Comparison of ENCODE assay signal across 22 cellular contexts in the genomic region with DNA sequence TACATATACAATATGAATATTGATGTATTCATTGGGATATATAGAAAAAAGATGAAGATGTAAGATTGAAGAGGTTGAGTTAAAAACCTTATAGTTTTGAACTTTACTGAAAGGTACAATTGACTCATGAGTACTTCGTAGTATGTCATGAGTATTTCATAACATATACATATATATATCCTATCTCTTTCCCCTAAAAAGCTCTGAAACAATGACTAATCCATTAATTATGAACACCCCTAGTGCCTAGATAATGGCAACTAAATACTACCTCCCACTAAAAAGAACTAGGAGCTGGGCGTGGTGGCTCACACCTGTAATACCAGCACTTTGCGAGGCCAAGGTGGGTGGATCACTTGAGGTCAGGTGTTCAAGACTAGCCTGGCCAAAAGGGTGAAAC.
"Had no signal": no experiment of that assay in that cellular context is flagged by ENCODE, and none has a peak within 500 bp of the region (broad histone marks: within the 10 kb centered on the region; RNA-seq: fewer than 3 reads in every experiment).

No MANE protein-coding gene starts in this region.

- H3K4me3 Mint-ChIP-seq: activated CD8-positive, alpha-beta memory T cell treated with anti-CD3 and anti-CD28 coated beads, Interleukin-2, amount 10 ng/mL, durations not matched to agents 7 days and 5 days; activated CD8-positive, alpha-beta T cell treated with anti-CD3 and anti-CD28 coated beads, Interleukin-2, amount 10 ng/mL, durations not matched to agents 7 days and 5 days; nephron; stimulated activated effector memory CD8-positive, alpha-beta T cell treated with anti-CD3 and anti-CD28 coated beads, Interleukin-12 subunit alpha, Interleukin-12 subunit beta, amount 100 ng/mL, for 72 hours had no signal

- DNase-seq: activated CD4-positive, alpha-beta T cell treated with anti-CD3 and anti-CD28 coated beads, Interleukin-2, amount 50 U/mL, for 1 hour; activated CD8-positive, alpha-beta memory T cell treated with anti-CD3 and anti-CD28 coated beads, Interleukin-2, amount 10 ng/mL, durations not matched to agents 7 days and 5 days; activated CD8-positive, alpha-beta T cell treated with anti-CD3 and anti-CD28 coated beads, Interleukin-2, amount 10 ng/mL, durations not matched to agents 7 days and 5 days; activated naive CD4-positive, alpha-beta T cell; activated T-cell treated with anti-CD3 and anti-CD28 coated beads, Interleukin-2, amount 50 U/mL, for 48 hours; dermis blood vessel endothelial cell; effector CD4-positive, alpha-beta T cell; hippocampal formation; left cardiac atrium; left ventricle myocardium superior; ovary; right lobe of liver; stimulated activated CD4-positive, alpha-beta T cell treated with anti-CD3 and anti-CD28 coated beads, Interleukin-4, amount 100 ng/mL, for 24 hours; stomach; T-helper 2 cell; tibial artery; upper lobe of right lung had no signal

- H3K27me3 ChIP-seq: neutrophil, ovary, right lobe of liver, stomach, suprapubic skin, tibial artery, upper lobe of right lung had no signal

- H3K4me3 ChIP-seq: ovary, right lobe of liver, stomach, suprapubic skin, tibial artery, upper lobe of right lung had no signal

- H3K4me1 Mint-ChIP-seq: activated CD8-positive, alpha-beta memory T cell treated with anti-CD3 and anti-CD28 coated beads, Interleukin-2, amount 10 ng/mL, durations not matched to agents 7 days and 5 days; nephron; stimulated activated effector memory CD8-positive, alpha-beta T cell treated with anti-CD3 and anti-CD28 coated beads, Interleukin-12 subunit alpha, Interleukin-12 subunit beta, amount 100 ng/mL, for 72 hours had no signal

- H3K36me3 ChIP-seq: neutrophil, ovary, right lobe of liver, stomach, suprapubic skin, tibial artery, upper lobe of right lung had no signal

- H3K27me3 Mint-ChIP-seq: activated CD8-positive, alpha-beta memory T cell treated with anti-CD3 and anti-CD28 coated beads, Interleukin-2, amount 10 ng/mL, durations not matched to agents 7 days and 5 days; progenitor cell of endocrine pancreas had no signal

- H3K27ac Mint-ChIP-seq: activated CD8-positive, alpha-beta memory T cell treated with anti-CD3 and anti-CD28 coated beads, Interleukin-2, amount 10 ng/mL, durations not matched to agents 7 days and 5 days; activated CD8-positive, alpha-beta T cell treated with anti-CD3 and anti-CD28 coated beads, Interleukin-2, amount 10 ng/mL, durations not matched to agents 7 days and 5 days; nephron; progenitor cell of endocrine pancreas; stimulated activated effector memory CD8-positive, alpha-beta T cell treated with anti-CD3 and anti-CD28 coated beads, Interleukin-12 subunit alpha, Interleukin-12 subunit beta, amount 100 ng/mL, for 72 hours had no signal

- H3K4me1 ChIP-seq: tibial artery, upper lobe of right lung had no signal

- H3K9me3 ChIP-seq: neutrophil, ovary, right lobe of liver, stomach, suprapubic skin, tibial artery, upper lobe of right lung had no signal

- H3K27ac ChIP-seq: neutrophil, ovary, right lobe of liver, stomach, suprapubic skin, tibial artery, upper lobe of right lung had no signal

- H3K36me3 Mint-ChIP-seq: activated CD8-positive, alpha-beta memory T cell treated with anti-CD3 and anti-CD28 coated beads, Interleukin-2, amount 10 ng/mL, durations not matched to agents 7 days and 5 days; stimulated activated effector memory CD8-positive, alpha-beta T cell treated with anti-CD3 and anti-CD28 coated beads, Interleukin-12 subunit alpha, Interleukin-12 subunit beta, amount 100 ng/mL, for 72 hours had no signal

- H3K9me3 Mint-ChIP-seq: nephron; stimulated activated effector memory CD8-positive, alpha-beta T cell treated with anti-CD3 and anti-CD28 coated beads, Interleukin-12 subunit alpha, Interleukin-12 subunit beta, amount 100 ng/mL, for 72 hours had no signal
